ENCODE assay signal across 1 cellular context in genomic region chr11:45917623-45918330, GRCh38.
TF ChIP-seq lines count a peak whose summit lies in the region.

Gene PEX16 (minus strand): TSS chr11:45917877. CDS start chr11:45917811, 66 bp downstream.

TF ChIP-seq in GM12878, 131 proteins besides CTCF, POLR2A, EP300 and RAD21 (continued from another document and continues in another):
- peak; percentile 84 for TF ChIP-seq GATAD2B (conservative IDR thresholded peaks at IDR 0.05; ENCODE audit: low read depth)
- no peak for TF ChIP-seq SREBF1 (IDR thresholded peaks at IDR 0.05; ENCODE audit: low read length)
- peak; percentile 33 for TF ChIP-seq KLF5 (IDR thresholded peaks at IDR 0.05; ENCODE audit: partially characterized antibody)
- no peak for TF ChIP-seq FOXM1 (IDR thresholded peaks at IDR 0.05; ENCODE audit: low read depth, low read length)
- TF ChIP-seq USF2 (IDR thresholded peaks at IDR 0.05; ENCODE audit: borderline replicate concordance, low read depth, low read length), result no peak
- TF ChIP-seq DPF2 (IDR thresholded peaks at IDR 0.05), result no peak; the same call in 1 of the 2 replicates
- no peak for TF ChIP-seq TCF7 (IDR thresholded peaks at IDR 0.05; ENCODE audit: borderline replicate concordance)
- 0 out of 2 replicates have a peak, but pooled peaks have one; percentile 27 for TF ChIP-seq ESRRA (IDR thresholded peaks at IDR 0.05; ENCODE audit: low read length)
- no peak for TF ChIP-seq ZBED1 (IDR thresholded peaks at IDR 0.05; ENCODE audit: borderline replicate concordance)
- TF ChIP-seq ZBTB11 (CRISPR knock-in tag; IDR thresholded peaks at IDR 0.05), result 0 out of 2 replicates have a peak, but pooled peaks have one; percentile 30
- peak; percentile 95 for TF ChIP-seq CUX1 (IDR thresholded peaks at IDR 0.05; ENCODE audit: insufficient replicate concordance, low read depth, low read length)
- TF ChIP-seq MXI1 (IDR thresholded peaks at IDR 0.05; ENCODE audit: low read depth, low read length), result 0 out of 2 replicates have a peak, but pooled peaks have one; percentile 43
- TF ChIP-seq HDAC6 (IDR thresholded peaks at IDR 0.05; ENCODE audit: unreplicated experiment), result no peak
- no peak for TF ChIP-seq HDAC2 (IDR thresholded peaks at IDR 0.05)
- no peak for TF ChIP-seq ZZZ3 (IDR thresholded peaks at IDR 0.05; ENCODE audit: control insufficient read depth, insufficient read length, low read depth)
- no peak for TF ChIP-seq ZNF384 (IDR thresholded peaks at IDR 0.05; ENCODE audit: borderline replicate concordance, low read depth, low read length)
- no peak for TF ChIP-seq ZNF217 (IDR thresholded peaks at IDR 0.05)
- no peak for TF ChIP-seq MTA3 (IDR thresholded peaks at IDR 0.05; ENCODE audit: borderline replicate concordance, low read length)
- TF ChIP-seq SIN3A (IDR thresholded peaks at IDR 0.05; ENCODE audit: low read depth, low read length), result peak; percentile 55
- TF ChIP-seq RAD51 (IDR thresholded peaks at IDR 0.05), result peak; percentile 74; the same call in 1 of the 2 replicates
- TF ChIP-seq ZBTB4 (CRISPR knock-in tag; IDR thresholded peaks at IDR 0.05), result no peak
- no peak for TF ChIP-seq EZH2 (IDR thresholded peaks at IDR 0.05; ENCODE audit: borderline replicate concordance, control insufficient read depth, low read depth, low read length)
- no peak for TF ChIP-seq EGR1 (IDR thresholded peaks at IDR 0.05; ENCODE audit: borderline replicate concordance in 1 of 2, low read depth in 2 of 2, low read length in 2 of 2)
- no peak for TF ChIP-seq IRF4 (IDR thresholded peaks at IDR 0.05; ENCODE audit: low read depth, low read length)
- TF ChIP-seq SMAD1 (IDR thresholded peaks at IDR 0.05; ENCODE audit: low read depth, partially characterized antibody), result no peak
- TF ChIP-seq KAT2A (conservative IDR thresholded peaks at IDR 0.05; ENCODE audit: control insufficient read depth, low read depth, low read length), result no peak
- no peak; the same call in 1 of the 2 replicates for TF ChIP-seq CEBPZ (IDR thresholded peaks at IDR 0.05; ENCODE audit: low read depth, low read length)
- no peak for TF ChIP-seq MTA2 (IDR thresholded peaks at IDR 0.05; ENCODE audit: low read depth)
- TF ChIP-seq POLR2AphosphoS2 (IDR thresholded peaks at IDR 0.05; ENCODE audit: low read depth, low read length), result peak; percentile 67; the same call in 1 of the 2 replicates
- TF ChIP-seq JUND (IDR thresholded peaks at IDR 0.05; ENCODE audit: low read depth, low read length), result no peak
- TF ChIP-seq SMC3 (IDR thresholded peaks at IDR 0.05; ENCODE audit: borderline replicate concordance, low read length), result no peak
- peak; percentile 94 for TF ChIP-seq NKRF (conservative IDR thresholded peaks at IDR 0.05)
- no peak; the same call in 1 of the 2 replicates for TF ChIP-seq ASH2L (IDR thresholded peaks at IDR 0.05; ENCODE audit: borderline replicate concordance, low read depth)
- peak in 1 of 2 experiments; percentile 41; a peak in 1 of 4 replicates for TF ChIP-seq ETV6 (conservative IDR thresholded peaks at IDR 0.05 in 1 of 2, IDR thresholded peaks at IDR 0.05 in 1 of 2; ENCODE audit: borderline replicate concordance in 1 of 2, low read depth in 1 of 2)
- TF ChIP-seq YY1 (IDR thresholded peaks at IDR 0.05; ENCODE audit: low read depth, low read length), result peak; percentile 84
- no peak for TF ChIP-seq ATF2 (IDR thresholded peaks at IDR 0.05; ENCODE audit: low read length)
- peak; percentile 72 for TF ChIP-seq CREB1 (IDR thresholded peaks at IDR 0.05; ENCODE audit: low read depth)
- peak; percentile 89 for TF ChIP-seq RELB (IDR thresholded peaks at IDR 0.05; ENCODE audit: low read depth)
